In the genomic region with DNA sequence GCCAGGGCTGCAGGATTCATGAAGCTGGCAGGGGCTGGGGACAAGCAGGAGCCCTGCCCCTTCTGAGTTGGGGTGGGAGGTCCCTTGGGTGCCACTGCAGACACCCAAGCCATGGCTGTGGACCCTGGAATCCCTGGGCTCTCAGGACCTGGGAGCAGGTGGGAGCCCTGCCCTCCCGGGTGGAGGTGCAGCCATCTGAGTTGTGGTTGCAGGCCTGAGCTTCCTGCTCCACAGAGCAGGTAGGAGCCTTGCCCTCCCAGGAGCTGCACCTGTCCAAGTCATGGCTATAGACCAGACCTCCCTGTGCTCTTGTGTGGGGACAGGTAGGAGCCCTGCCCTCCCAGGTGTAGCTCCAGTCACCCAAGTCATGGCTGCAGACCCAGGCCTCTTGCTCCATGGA, we compare ENCODE assay signal across 21 cellular contexts.
DNase-seq lines count a peak whose midpoint lies in the region; ATAC-seq and TF ChIP-seq lines count a peak whose summit lies in the region.
"Had no signal": no experiment of that assay in that cellular context is flagged by ENCODE, and none has a peak within 500 bp of the region (broad histone marks: within the 10 kb centered on the region; RNA-seq: fewer than 3 reads in every experiment).

No MANE protein-coding gene starts in this region.

- no peak overlapping the region for H3K18ac ChIP-seq in neuronal stem cell (ENCODE audit: low read length)

- peak overlapping the region; percentile 11 for H2BK5ac ChIP-seq in neuronal stem cell (ENCODE audit: low read length)

- TF ChIP-seq CTCF in natural killer cell (IDR thresholded peaks at IDR 0.05): no peak

- H3K9me3 ChIP-seq in neuronal stem cell (replicated peaks in 1 of 2; ENCODE audit: control insufficient read depth in 2 of 2, insufficient read depth in 1 of 2, low read depth in 1 of 2, low read length in 2 of 2): peaks cover 0 to 12% of the 10 kb centered on the region in 2 donors

- H2AFZ ChIP-seq in neuronal stem cell (ENCODE audit: low read length): no peak overlapping the region

- H3K27ac ChIP-seq in neuronal stem cell (replicated peaks; ENCODE audit: low read length): no peak overlapping the region
- H3K27ac ChIP-seq: BLaER1 treated with 17β-estradiol and CSF1 and Interleukin-3, amounts not matched to agents 10 nM and 100 nM had no signal

- H3K4me3 ChIP-seq in neuronal stem cell (ENCODE audit: low read length in 2 of 2): no peak overlapping the region
- H3K4me3 ChIP-seq: BLaER1 treated with 17β-estradiol and CSF1 and Interleukin-3, amounts not matched to agents 10 nM and 100 nM had no signal

- H3K9ac ChIP-seq in neuronal stem cell (ENCODE audit: low read depth, low read length, poor library complexity): no peak overlapping the region
- H3K9ac ChIP-seq: BLaER1 treated with 17β-estradiol and CSF1 and Interleukin-3, amounts not matched to agents 10 nM and 100 nM had no signal

- H3K4me1 ChIP-seq in neuronal stem cell (ENCODE audit: control insufficient read depth in 2 of 2, insufficient read depth in 1 of 2, low read depth in 1 of 2, low read length in 2 of 2): no peaks in the 10 kb centered on the region
- H3K4me1 ChIP-seq: BLaER1 treated with 17β-estradiol and CSF1 and Interleukin-3, amounts not matched to agents 10 nM and 100 nM had no signal

- no peak overlapping the region for H3K23ac ChIP-seq in neuronal stem cell (ENCODE audit: low read depth, low read length, poor library complexity)

- H3K4me2 ChIP-seq in neuronal stem cell (ENCODE audit: insufficient read depth, low read length, poor library complexity, severe bottlenecking): no peak overlapping the region
- H3K4me2 ChIP-seq: BLaER1 treated with 17β-estradiol and CSF1 and Interleukin-3, amounts not matched to agents 10 nM and 100 nM had no signal

- no peak overlapping the region for H3K27ac Mint-ChIP-seq in natural killer cell treated with Interleukin-12 subunit alpha and Interleukin-12 subunit beta and Interleukin-15 and Interleukin-18, amount 100 ng/mL, for 72 hours
- no peak overlapping the region for H3K27ac Mint-ChIP-seq in natural killer cell
- H3K27ac Mint-ChIP-seq in stimulated activated memory B cell treated with anti-CD40 and anti-IgM and Interleukin-4, amounts not matched to agents 10 μg/mL and 1 μg/mL and 100 μg/mL, for 72 hours: no peak overlapping the region
- H3K27ac Mint-ChIP-seq: B cell; CD4-positive, CD25-positive, alpha-beta regulatory T cell; CD8-positive, alpha-beta memory T cell; H9; IgD-negative memory B cell had no signal

- DNase-seq in natural killer cell treated with Interleukin-12 subunit alpha and Interleukin-12 subunit beta and Interleukin-15 and Interleukin-18, amount 100 ng/mL, for 72 hours (ENCODE audit: low spot score): no peak
- DNase-seq in natural killer cell (no peak), neuronal stem cell (ENCODE audit: low spot score) (no peak), activated gamma-delta T cell (lab: John Stamatoyannopoulos, UW) (no peak)
- DNase-seq: 8988T; CD4-positive, CD25-positive, alpha-beta regulatory T cell; CD8-positive, alpha-beta memory T cell; COR-L47; DMS 273 treated with DMSO at 0.1 percent for 48 hours; DMS53; DND-41; EL; GOT3; H9 had no signal

- no CpG with 5 or more reads among the region's 1 CpG for WGBS in neuronal stem cell (ENCODE audit: extremely low coverage in 2 of 2, insufficient read length in 2 of 2, insufficient replicate concordance in 1 of 2), 2 donors

- peak; percentile 31 to 70 for ATAC-seq in natural killer cell treated with Interleukin-12 subunit alpha and Interleukin-12 subunit beta and Interleukin-15 and Interleukin-18, amount 100 ng/mL, for 72 hours
- ATAC-seq in natural killer cell (no peak), GM21825 (IDR thresholded peaks at IDR 0.05; ENCODE audit: unreplicated experiment) (no peak), HG03565 (IDR thresholded peaks at IDR 0.05; ENCODE audit: unreplicated experiment) (no peak)
- ATAC-seq in stimulated activated memory B cell treated with anti-CD40 and anti-IgM and Interleukin-4, amounts not matched to agents 10 μg/mL and 1 μg/mL and 100 μg/mL, for 72 hours: peak; percentile 8
- ATAC-seq: HepG2 had no signal

- H2AK5ac ChIP-seq in neuronal stem cell (ENCODE audit: low read depth, low read length): no peak overlapping the region

- no peak overlapping the region for H2BK120ac ChIP-seq in neuronal stem cell (ENCODE audit: low read depth, low read length)

- peak overlapping the region; percentile 37 for H3K4ac ChIP-seq in neuronal stem cell (ENCODE audit: low read length)

- intact Hi-C loops in natural killer cell (cut with micrococcal nuclease): no loop called here

- peaks cover 0 to 7% of the 10 kb centered on the region in 2 donors for H3K27me3 Mint-ChIP-seq in natural killer cell treated with Interleukin-12 subunit alpha and Interleukin-12 subunit beta and Interleukin-15 and Interleukin-18, amount 100 ng/mL, for 72 hours
- peaks cover 0 to 3% of the 10 kb centered on the region in 2 donors for H3K27me3 Mint-ChIP-seq in natural killer cell (ENCODE audit: low read depth in 2 of 2)
- no peaks in the 10 kb centered on the region for H3K27me3 Mint-ChIP-seq in stimulated activated memory B cell treated with anti-CD40 and anti-IgM and Interleukin-4, amounts not matched to agents 10 μg/mL and 1 μg/mL and 100 μg/mL, for 72 hours
- H3K27me3 Mint-ChIP-seq: B cell; CD4-positive, CD25-positive, alpha-beta regulatory T cell; CD8-positive, alpha-beta memory T cell; IgD-negative memory B cell had no signal

- H3K14ac ChIP-seq in neuronal stem cell (ENCODE audit: low read length): no peak overlapping the region

- no peaks in the 10 kb centered on the region for H3K9me3 Mint-ChIP-seq in natural killer cell treated with Interleukin-12 subunit alpha and Interleukin-12 subunit beta and Interleukin-15 and Interleukin-18, amount 100 ng/mL, for 72 hours
- no peaks in the 10 kb centered on the region for H3K9me3 Mint-ChIP-seq in natural killer cell
- peaks cover 5% of the 10 kb centered on the region for H3K9me3 Mint-ChIP-seq in stimulated activated memory B cell treated with anti-CD40 and anti-IgM and Interleukin-4, amounts not matched to agents 10 μg/mL and 1 μg/mL and 100 μg/mL, for 72 hours

- no peak overlapping the region for H4K91ac ChIP-seq in neuronal stem cell (ENCODE audit: low read depth, low read length, poor library complexity)

- H4K8ac ChIP-seq in neuronal stem cell (ENCODE audit: low read depth, low read length): no peak overlapping the region

- H2BK12ac ChIP-seq in neuronal stem cell (ENCODE audit: low read length): no peak overlapping the region

- H3K36me3 Mint-ChIP-seq in natural killer cell treated with Interleukin-12 subunit alpha and Interleukin-12 subunit beta and Interleukin-15 and Interleukin-18, amount 100 ng/mL, for 72 hours: no peaks in the 10 kb centered on the region
- H3K36me3 Mint-ChIP-seq in natural killer cell: no peaks in the 10 kb centered on the region
- H3K36me3 Mint-ChIP-seq in stimulated activated memory B cell treated with anti-CD40 and anti-IgM and Interleukin-4, amounts not matched to agents 10 μg/mL and 1 μg/mL and 100 μg/mL, for 72 hours: peaks cover 20% of the 10 kb centered on the region
- H3K36me3 Mint-ChIP-seq: CD4-positive, CD25-positive, alpha-beta regulatory T cell; CD8-positive, alpha-beta memory T cell had no signal

- H2BK15ac ChIP-seq in neuronal stem cell (ENCODE audit: low read length): no peak overlapping the region

- no peaks in the 10 kb centered on the region for H3K79me1 ChIP-seq in neuronal stem cell (ENCODE audit: low read depth, low read length)

- H3K4me3 Mint-ChIP-seq in natural killer cell treated with Interleukin-12 subunit alpha and Interleukin-12 subunit beta and Interleukin-15 and Interleukin-18, amount 100 ng/mL, for 72 hours: no peak overlapping the region
- no peak overlapping the region for H3K4me3 Mint-ChIP-seq in natural killer cell
- no peak overlapping the region for H3K4me3 Mint-ChIP-seq in stimulated activated memory B cell treated with anti-CD40 and anti-IgM and Interleukin-4, amounts not matched to agents 10 μg/mL and 1 μg/mL and 100 μg/mL, for 72 hours
- H3K4me3 Mint-ChIP-seq: B cell; CD4-positive, CD25-positive, alpha-beta regulatory T cell; CD8-positive, alpha-beta memory T cell; H9; IgD-negative memory B cell had no signal

- no peaks in the 10 kb centered on the region for H3K36me3 ChIP-seq in neuronal stem cell (replicated peaks in 1 of 2; ENCODE audit: control insufficient read depth in 2 of 2, insufficient read depth in 2 of 2, low read length in 2 of 2)

- no peaks in the 10 kb centered on the region for H3K27me3 ChIP-seq in neuronal stem cell (ENCODE audit: control insufficient read depth in 3 of 3, insufficient read depth in 3 of 3, low read depth in 1 of 3, low read length in 3 of 3)
- H3K27me3 ChIP-seq: BLaER1 treated with 17β-estradiol and CSF1 and Interleukin-3, amounts not matched to agents 10 nM and 100 nM had no signal

- no peaks in the 10 kb centered on the region for H3K4me1 Mint-ChIP-seq in natural killer cell treated with Interleukin-12 subunit alpha and Interleukin-12 subunit beta and Interleukin-15 and Interleukin-18, amount 100 ng/mL, for 72 hours (ENCODE audit: low read depth in 2 of 2)
- H3K4me1 Mint-ChIP-seq in natural killer cell: no peaks in the 10 kb centered on the region
- H3K4me1 Mint-ChIP-seq in stimulated activated memory B cell treated with anti-CD40 and anti-IgM and Interleukin-4, amounts not matched to agents 10 μg/mL and 1 μg/mL and 100 μg/mL, for 72 hours: no peaks in the 10 kb centered on the region
- H3K4me1 Mint-ChIP-seq: B cell; CD4-positive, CD25-positive, alpha-beta regulatory T cell; CD8-positive, alpha-beta memory T cell; H9; IgD-negative memory B cell had no signal

Comparison
In these comparisons a context has a peak if more than half of its experiments do, and no peak if none do; other contexts are left out.
1. ATAC-seq: peak in natural killer cell treated with Interleukin-12 subunit alpha and Interleukin-12 subunit beta and Interleukin-15 and Interleukin-18, amount 100 ng/mL, for 72 hours (2 of 2) and stimulated activated memory B cell treated with anti-CD40 and anti-IgM and Interleukin-4, amounts not matched to agents 10 μg/mL and 1 μg/mL and 100 μg/mL, for 72 hours (single experiment); none in natural killer cell (0 of 3), GM21825 (single experiment) and HG03565 (single experiment).